2 cellular contexts compared by ENCODE assay signal in genomic region chr6:106027316-106027715, GRCh38.
TF ChIP-seq lines count a peak whose summit lies in the region.

No MANE protein-coding gene starts in this region.

TF ChIP-seq in SK-N-SH, 30 proteins besides CTCF, POLR2A, EP300 and RAD21 (continued from another document):
- TF ChIP-seq ELF1 (IDR thresholded peaks at IDR 0.05) (no peak), GATA2 (CRISPR knock-in tag; IDR thresholded peaks at IDR 0.05) (no peak), RXRA (IDR thresholded peaks at IDR 0.05; ENCODE audit: borderline replicate concordance, low read depth) (no peak), EZH2phosphoT487 (IDR thresholded peaks at IDR 0.05; ENCODE audit: borderline replicate concordance, low read depth) (no peak)
- TF ChIP-seq, protein P1, sequence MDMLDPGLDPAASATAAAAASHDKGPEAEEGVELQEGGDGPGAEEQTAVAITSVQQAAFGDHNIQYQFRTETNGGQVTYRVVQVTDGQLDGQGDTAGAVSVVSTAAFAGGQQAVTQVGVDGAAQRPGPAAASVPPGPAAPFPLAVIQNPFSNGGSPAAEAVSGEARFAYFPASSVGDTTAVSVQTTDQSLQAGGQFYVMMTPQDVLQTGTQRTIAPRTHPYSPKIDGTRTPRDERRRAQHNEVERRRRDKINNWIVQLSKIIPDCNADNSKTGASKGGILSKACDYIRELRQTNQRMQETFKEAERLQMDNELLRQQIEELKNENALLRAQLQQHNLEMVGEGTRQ (IDR thresholded peaks at IDR 0.05; ENCODE audit: borderline replicate concordance, low read depth, low read length) = no peak
- TF ChIP-seq, protein P2, sequence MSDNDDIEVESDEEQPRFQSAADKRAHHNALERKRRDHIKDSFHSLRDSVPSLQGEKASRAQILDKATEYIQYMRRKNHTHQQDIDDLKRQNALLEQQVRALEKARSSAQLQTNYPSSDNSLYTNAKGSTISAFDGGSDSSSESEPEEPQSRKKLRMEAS (IDR thresholded peaks at IDR 0.05; ENCODE audit: low read depth) = no peak

TF ChIP-seq in SK-N-SH treated with all-trans-retinoic acid at 6 μM for 48 hours, 23 proteins besides CTCF, POLR2A, EP300 and RAD21 (continued from another document):
- TF ChIP-seq PATZ1 (CRISPR knock-in tag; IDR thresholded peaks at IDR 0.05; ENCODE audit: borderline replicate concordance) (no peak), CSRNP3 (CRISPR knock-in tag; IDR thresholded peaks at IDR 0.05) (no peak), ZNF70 (CRISPR knock-in tag; IDR thresholded peaks at IDR 0.05) (no peak), ESRRG (CRISPR knock-in tag; IDR thresholded peaks at IDR 0.05) (no peak), TSHZ2 (CRISPR knock-in tag; IDR thresholded peaks at IDR 0.05) (no peak), ZFP30 (CRISPR knock-in tag; IDR thresholded peaks at IDR 0.05) (no peak)
